Comparison of ENCODE assay signal across 16 cellular contexts in genomic region chrX:71917621-71918341, GRCh38. TPM values are rescaled to one million over a fixed set of nuclear protein-coding genes. Genes with fewer than 3 reads are reported as not detected.
A peak's percentile ranks its signal among the peaks of the same experiment; 100 is the strongest.
DNase-seq lines count a peak whose midpoint lies in the region; ATAC-seq and TF ChIP-seq lines count a peak whose summit lies in the region.
"Had no signal": no experiment of that assay in that cellular context is flagged by ENCODE, and none has a peak within 500 bp of the region (broad histone marks: within the 10 kb centered on the region; RNA-seq: fewer than 3 reads in every experiment).

No MANE protein-coding gene starts in this region.

- no peak for ATAC-seq in SK-N-SH treated with all-trans-retinoic acid at 6 μM for 48 hours
- ATAC-seq: HepG2, pancreas had no signal

- no peaks in the 10 kb centered on the region for H3K4me1 ChIP-seq in muscle layer of colon (ENCODE audit: insufficient read depth, low read length)
- no peaks in the 10 kb centered on the region for H3K4me1 ChIP-seq in testis
- H3K4me1 ChIP-seq: pancreas had no signal

- H3K4me3 ChIP-seq in fibroblast of pulmonary artery (replicated peaks; ENCODE audit: low read depth, low read length) (no peak overlapping the region), muscle layer of colon (ENCODE audit: low read depth in 1 of 2, low read length in 2 of 2) (no peak overlapping the region), testis (no peak overlapping the region)
- H3K4me3 ChIP-seq: pancreas had no signal

- peaks cover 0 to 24% of the 10 kb centered on the region in 2 donors for H3K27me3 ChIP-seq in muscle layer of colon (ENCODE audit: control insufficient read depth in 1 of 2, insufficient read depth in 2 of 2, low read length in 2 of 2)
- no peaks in the 10 kb centered on the region for H3K27me3 ChIP-seq in testis

- H3K9ac ChIP-seq in muscle layer of colon (ENCODE audit: low read length), result no peak overlapping the region

- TF ChIP-seq POLR2A in testis (IDR thresholded peaks at IDR 0.05), result no peak

- peak overlapping the region; percentile 23 for H3K27ac ChIP-seq in muscle layer of colon (ENCODE audit: low read depth, low read length)
- H3K27ac ChIP-seq in testis, result no peak overlapping the region
- H3K27ac ChIP-seq: pancreas had no signal

- DNase-seq in AG20443 (ENCODE audit: low spot score) (peak; percentile 11), M059J (ENCODE audit: low read depth) (peak; percentile 35), fibroblast of pulmonary artery (ENCODE audit: low read depth) (peak; percentile 65), NCI-H1105 (lab: John Stamatoyannopoulos, UW) (no peak), testis (no peak), COLO829 (ENCODE audit: low spot score) (no peak)
- DNase-seq: activated CD8-positive, alpha-beta memory T cell treated with anti-CD3 and anti-CD28 coated beads, Interleukin-2, amount 50 U/mL, for 4 hours; activated naive CD4-positive, alpha-beta T cell treated with anti-CD3 and anti-CD28 coated beads, Interleukin-2, amount 50 U/mL, for 16 hours; DMS 273 treated with DMSO at 0.1 percent for 48 hours; hypothalamus; NCI-H2171 treated with DMSO at 0.1 percent for 48 hours; pancreas; SW 1271 had no signal

- 57 to 63% methylated on average over 8 to 9 of the region's 9 CpGs for WGBS in testis, 2 donors

- H3K9me3 ChIP-seq in muscle layer of colon (ENCODE audit: low read length), result no peaks in the 10 kb centered on the region
- no peaks in the 10 kb centered on the region for H3K9me3 ChIP-seq in testis
- H3K9me3 ChIP-seq: pancreas had no signal

- TF ChIP-seq CTCF in fibroblast of pulmonary artery (IDR thresholded peaks at IDR 0.05; ENCODE audit: low read length, missing control alignments) (no peak), testis (IDR thresholded peaks at IDR 0.05) (no peak)

- intact Hi-C loops in testis (cut with DNase I; ENCODE audit: low total_unique reads), result no loop called here

- no peaks in the 10 kb centered on the region for H3K36me3 ChIP-seq in muscle layer of colon (ENCODE audit: insufficient read depth, low read length)
- H3K36me3 ChIP-seq in testis (ENCODE audit: low read depth, missing control alignments), result no peaks in the 10 kb centered on the region
- H3K36me3 ChIP-seq: pancreas had no signal

TF ChIP-seq in SK-N-SH treated with all-trans-retinoic acid at 6 μM for 48 hours, 23 proteins besides CTCF, POLR2A, EP300 and RAD21:
- TF ChIP-seq TCF4 (CRISPR knock-in tag; IDR thresholded peaks at IDR 0.05; ENCODE audit: borderline replicate concordance) (no peak), PPARA (CRISPR knock-in tag; IDR thresholded peaks at IDR 0.05; ENCODE audit: borderline replicate concordance) (no peak), POU6F1 (CRISPR knock-in tag; IDR thresholded peaks at IDR 0.05; ENCODE audit: borderline replicate concordance, low read depth) (no peak), BACH2 (CRISPR knock-in tag; IDR thresholded peaks at IDR 0.05; ENCODE audit: borderline replicate concordance) (no peak), TSHZ2 (CRISPR knock-in tag; IDR thresholded peaks at IDR 0.05) (no peak), PATZ1 (CRISPR knock-in tag; IDR thresholded peaks at IDR 0.05; ENCODE audit: borderline replicate concordance) (no peak), ESRRG (CRISPR knock-in tag; IDR thresholded peaks at IDR 0.05) (no peak), OSR1 (CRISPR knock-in tag; IDR thresholded peaks at IDR 0.05) (no peak), ZNF565 (CRISPR knock-in tag; conservative IDR thresholded peaks at IDR 0.05; ENCODE audit: low read depth) (no peak), ISL1 (CRISPR knock-in tag; IDR thresholded peaks at IDR 0.05) (no peak), TOX (CRISPR knock-in tag; IDR thresholded peaks at IDR 0.05; ENCODE audit: borderline replicate concordance) (no peak), GLIS3 (CRISPR knock-in tag; IDR thresholded peaks at IDR 0.05) (no peak)

RNA-seq across cellular contexts. Expression of gene NHSL2, which starts 7.1 kb away (rescaled TPM):
- total RNA-seq in M059J (2014; rRNA removed; shearing (Covaris generic)), result 0.05 and 0.20 TPM in 2 replicates
- total RNA-seq in testis, result 10 to 100 TPM; 32.5 to 33.1 TPM
- 9.5 TPM for polyA plus RNA-seq in testis (ENCODE audit: insufficient read depth, low read depth, low replicate concordance)
- total RNA-seq: HepG2 had no signal
- polyA plus RNA-seq: HepG2 had no signal

Comparison
In these comparisons a context has a peak if more than half of its experiments do, and no peak if none do; other contexts are left out.
1. DNase-seq: peak in AG20443 (single experiment), M059J (single experiment) and fibroblast of pulmonary artery (single experiment); none in NCI-H1105 (single experiment), testis (single experiment) and COLO829 (single experiment).
2. RNA of gene NHSL2, which starts 7.1 kb away (total RNA-seq): 32.5 to 33.1 TPM in testis; 0.05 to 0.20 TPM in M059J; every median in the first group is over 10 times any median in the second.